In genomic region chr2:218021536-218022071, GRCh38 we compare ENCODE assay signal across 1 cellular context.
TF ChIP-seq lines count a peak whose summit lies in the region.

No MANE protein-coding gene starts in this region.

TF ChIP-seq in HepG2, 621 proteins besides CTCF, POLR2A, EP300 and RAD21:
- TF ChIP-seq CREBL2 (CRISPR knock-in tag; IDR thresholded peaks at IDR 0.05; ENCODE audit: borderline replicate concordance), result no peak
- no peak for TF ChIP-seq LCORL (IDR thresholded peaks at IDR 0.05)
- no peak for TF ChIP-seq LCORL (CRISPR knock-in tag; IDR thresholded peaks at IDR 0.05)
- TF ChIP-seq ZBTB8A (CRISPR knock-in tag; IDR thresholded peaks at IDR 0.05; ENCODE audit: borderline replicate concordance, low read depth), result no peak
- no peak for TF ChIP-seq ARID3A (IDR thresholded peaks at IDR 0.05; ENCODE audit: low read depth, low read length)
